Comparison of ENCODE assay signal across 1 cellular context in genomic region chr11:66268953-66269906, GRCh38.
TF ChIP-seq lines count a peak whose summit lies in the region.

No MANE protein-coding gene starts in this region.

TF ChIP-seq in HepG2, 621 proteins besides CTCF, POLR2A, EP300 and RAD21 (continued from another document):
- TF ChIP-seq ZNF317 (CRISPR knock-in tag; IDR thresholded peaks at IDR 0.05): 0 out of 2 replicates have a peak, but pooled peaks have one; percentile 35
- no peak for TF ChIP-seq BHLHE40 (IDR thresholded peaks at IDR 0.05; ENCODE audit: low read length)
- TF ChIP-seq PHF8 (CRISPR knock-in tag; IDR thresholded peaks at IDR 0.05): peak; percentile 50; the same call in 1 of the 2 replicates
- TF ChIP-seq SOX13 (IDR thresholded peaks at IDR 0.05): no peak
- TF ChIP-seq SOX13 (CRISPR knock-in tag; conservative IDR thresholded peaks at IDR 0.05 in 1 of 2, IDR thresholded peaks at IDR 0.05 in 1 of 2): no peak
- no peak for TF ChIP-seq KLF6 (CRISPR knock-in tag; IDR thresholded peaks at IDR 0.05)
- TF ChIP-seq KLF15 (CRISPR knock-in tag; IDR thresholded peaks at IDR 0.05; ENCODE audit: borderline replicate concordance): peak; percentile 53; the same call in 1 of the 2 replicates
- no peak for TF ChIP-seq ZNF792 (CRISPR knock-in tag; IDR thresholded peaks at IDR 0.05)
- TF ChIP-seq ZFAT (CRISPR knock-in tag; conservative IDR thresholded peaks at IDR 0.05): no peak
- TF ChIP-seq ELF1 (CRISPR knock-in tag; IDR thresholded peaks at IDR 0.05): peak; percentile 14; the same call in 1 of the 2 replicates
- no peak for TF ChIP-seq YEATS2 (CRISPR knock-in tag; IDR thresholded peaks at IDR 0.05; ENCODE audit: borderline replicate concordance)
- TF ChIP-seq ZBTB2 (CRISPR knock-in tag; IDR thresholded peaks at IDR 0.05; ENCODE audit: low read depth): no peak
- no peak for TF ChIP-seq CEBPB (IDR thresholded peaks at IDR 0.05; ENCODE audit: borderline replicate concordance, low read depth, low read length)
- no peak for TF ChIP-seq JUND (CRISPR knock-in tag; IDR thresholded peaks at IDR 0.05)
- TF ChIP-seq IRF1 (CRISPR knock-in tag; IDR thresholded peaks at IDR 0.05; ENCODE audit: low read depth): no peak
- TF ChIP-seq ZFP36L2 (CRISPR knock-in tag; IDR thresholded peaks at IDR 0.05): no peak
- no peak for TF ChIP-seq ZNF230 (CRISPR knock-in tag; IDR thresholded peaks at IDR 0.05)
- TF ChIP-seq HOXA7 (CRISPR knock-in tag; IDR thresholded peaks at IDR 0.05): no peak
- no peak for TF ChIP-seq SP4 (CRISPR knock-in tag; IDR thresholded peaks at IDR 0.05)
- TF ChIP-seq ZNF670 (CRISPR knock-in tag; IDR thresholded peaks at IDR 0.05; ENCODE audit: borderline replicate concordance): peak; percentile 63; the same call in 1 of the 2 replicates
- no peak for TF ChIP-seq ZNF576 (CRISPR knock-in tag; IDR thresholded peaks at IDR 0.05)
- no peak for TF ChIP-seq HIC2 (CRISPR knock-in tag; IDR thresholded peaks at IDR 0.05; ENCODE audit: low read depth)
- TF ChIP-seq TOE1 (CRISPR knock-in tag; IDR thresholded peaks at IDR 0.05): no peak
- TF ChIP-seq ZFP36L1 (CRISPR knock-in tag; IDR thresholded peaks at IDR 0.05): no peak
- no peak for TF ChIP-seq PITX1 (CRISPR knock-in tag; IDR thresholded peaks at IDR 0.05)
- TF ChIP-seq USF2 (IDR thresholded peaks at IDR 0.05; ENCODE audit: low read depth, low read length): no peak
- no peak for TF ChIP-seq USF2 (CRISPR knock-in tag; IDR thresholded peaks at IDR 0.05; ENCODE audit: borderline replicate concordance)
- no peak for TF ChIP-seq TMF1 (CRISPR knock-in tag; IDR thresholded peaks at IDR 0.05; ENCODE audit: low read depth)
- TF ChIP-seq HNF1B (CRISPR knock-in tag; IDR thresholded peaks at IDR 0.05): no peak; the same call in 1 of the 2 replicates
- 0 out of 2 replicates have a peak, but pooled peaks have one; percentile 70 for TF ChIP-seq ZNF224 (CRISPR knock-in tag; IDR thresholded peaks at IDR 0.05)
